In the genomic region with DNA sequence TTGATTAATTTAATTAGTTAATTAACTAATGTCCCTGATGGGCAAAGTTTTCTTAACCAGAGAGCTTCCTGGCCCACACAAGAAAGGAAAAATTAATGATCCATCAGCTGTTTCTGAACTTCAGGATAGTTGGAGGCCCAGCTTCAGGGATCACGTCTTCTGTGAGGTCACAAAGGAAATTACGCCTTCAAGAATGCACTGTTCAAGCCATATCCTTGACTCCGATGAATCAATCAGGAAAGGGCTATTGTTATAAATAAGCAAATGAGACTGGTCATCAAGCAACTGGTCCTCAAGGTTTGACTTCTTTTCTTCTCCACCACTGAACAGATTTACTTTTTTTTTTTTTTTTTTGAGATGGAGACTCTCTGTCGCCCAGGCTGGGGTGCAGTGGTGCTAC, we compare ENCODE assay signal across 24 cellular contexts. TPM values are rescaled to one million over a fixed set of nuclear protein-coding genes. Genes with fewer than 3 reads are reported as not detected.
DNase-seq lines count a peak whose midpoint lies in the region; ATAC-seq, FAIRE-seq and TF ChIP-seq lines count a peak whose summit lies in the region.
"Had no signal": no experiment of that assay in that cellular context is flagged by ENCODE, and none has a peak within 500 bp of the region (broad histone marks: within the 10 kb centered on the region; RNA-seq: fewer than 3 reads in every experiment).

No MANE protein-coding gene starts in this region.

- no peak for TF ChIP-seq CTCF in HEK293 (tag by site-specific recombination; IDR thresholded peaks at IDR 0.05)
- TF ChIP-seq CTCF in fibroblast of pulmonary artery (IDR thresholded peaks at IDR 0.05; ENCODE audit: low read length, missing control alignments): no peak
- TF ChIP-seq CTCF in Calu3 (IDR thresholded peaks at IDR 0.05; ENCODE audit: unreplicated experiment): no peak

- no peaks in the 10 kb centered on the region for H3K9me3 Mint-ChIP-seq in Calu3 (ENCODE audit: low read depth, unreplicated experiment)
- no peaks in the 10 kb centered on the region for H3K9me3 Mint-ChIP-seq in stimulated activated naive B cell treated with anti-CD40 and anti-IgM and Interleukin-4, amounts not matched to agents 10 μg/mL and 1 μg/mL and 100 μg/mL, for 72 hours
- H3K9me3 Mint-ChIP-seq: CD4-positive, alpha-beta T cell; CD8-positive, alpha-beta memory T cell had no signal

- H3K4me3 ChIP-seq in HEK293 (ENCODE audit: low read depth, low read length) (no peak overlapping the region), fibroblast of pulmonary artery (replicated peaks; ENCODE audit: low read depth, low read length) (no peak overlapping the region)
- H3K4me3 ChIP-seq: A549; BLaER1 treated with 17β-estradiol and CSF1 and Interleukin-3, amounts not matched to agents 10 nM and 100 nM; GM23248 had no signal

- intact Hi-C loops in Calu3 (cut with micrococcal nuclease; ENCODE audit: unreplicated experiment): no loop called here

- no peak overlapping the region for H3K27ac ChIP-seq in HEK293 (ENCODE audit: extremely low read depth, low read depth, low read length)
- H3K27ac ChIP-seq: A549; BLaER1 treated with 17β-estradiol and CSF1 and Interleukin-3, amounts not matched to agents 10 nM and 100 nM; GM23248 had no signal

- BruUV-seq in Calu3 (replicated peaks; lab: Mats Ljungman, UMichigan): no TSS peak

- no peak overlapping the region for H3K27ac Mint-ChIP-seq in Calu3 (ENCODE audit: unreplicated experiment)
- no peak overlapping the region for H3K27ac Mint-ChIP-seq in stimulated activated naive B cell treated with anti-CD40 and anti-IgM and Interleukin-4, amounts not matched to agents 10 μg/mL and 1 μg/mL and 100 μg/mL, for 72 hours
- H3K27ac Mint-ChIP-seq: CD14-positive monocyte; CD4-positive, alpha-beta T cell had no signal

- no peaks in the 10 kb centered on the region for H3K36me3 Mint-ChIP-seq in Calu3 (ENCODE audit: insufficient read depth, unreplicated experiment)
- no peaks in the 10 kb centered on the region for H3K36me3 Mint-ChIP-seq in stimulated activated naive B cell treated with anti-CD40 and anti-IgM and Interleukin-4, amounts not matched to agents 10 μg/mL and 1 μg/mL and 100 μg/mL, for 72 hours
- H3K36me3 Mint-ChIP-seq: CD14-positive monocyte had no signal

- no peak for ATAC-seq in stimulated activated naive B cell treated with anti-CD40 and anti-IgM and Interleukin-4, amounts not matched to agents 10 μg/mL and 1 μg/mL and 100 μg/mL, for 72 hours (replicated peaks)
- ATAC-seq: A549 had no signal

- H3K27me3 Mint-ChIP-seq in Calu3 (ENCODE audit: unreplicated experiment): peaks cover 26% of the 10 kb centered on the region
- H3K27me3 Mint-ChIP-seq in stimulated activated naive B cell treated with anti-CD40 and anti-IgM and Interleukin-4, amounts not matched to agents 10 μg/mL and 1 μg/mL and 100 μg/mL, for 72 hours: peaks cover 17 to 34% of the 10 kb centered on the region in 2 donors
- H3K27me3 Mint-ChIP-seq: CD4-positive, alpha-beta T cell had no signal

- no peak for FAIRE-seq in GM12892 (lab: Jason Lieb, UNC)
- FAIRE-seq: A549, G401.6, GM19239, H1 had no signal

- no peaks in the 10 kb centered on the region for H3K9me3 ChIP-seq in HEK293 (ENCODE audit: control insufficient read depth, insufficient read depth, low read depth, low read length)
- H3K9me3 ChIP-seq: A549; BE2C; BLaER1 treated with 17β-estradiol and CSF1 and Interleukin-3, amounts not matched to agents 10 nM and 100 nM had no signal

- CTCF ChIA-PET in HEK293 (lab: Yijun Ruan, JAX): interaction anchor here (0.7 to 1.1 kb wide), 2 partner anchors 448 to 560 kb away, joined by 3 to 4 read pairs; no protein-coding TSS in a partner anchor
- CTCF ChIA-PET in Calu3 (lab: Charles Lee): no interaction called here

- POLR2A ChIA-PET in HEK293 (lab: Yijun Ruan, JAX): no interaction called here

- H3K36me3 ChIP-seq in HEK293 (ENCODE audit: control insufficient read depth in 2 of 2, insufficient read depth in 1 of 2, low read length in 2 of 2): no peaks in the 10 kb centered on the region
- H3K36me3 ChIP-seq: BE2C; BLaER1 treated with 17β-estradiol and CSF1 and Interleukin-3, amounts not matched to agents 10 nM and 100 nM had no signal

- no peak overlapping the region for H3K4me3 Mint-ChIP-seq in Calu3 (ENCODE audit: low read depth, unreplicated experiment)
- H3K4me3 Mint-ChIP-seq in stimulated activated naive B cell treated with anti-CD40 and anti-IgM and Interleukin-4, amounts not matched to agents 10 μg/mL and 1 μg/mL and 100 μg/mL, for 72 hours: no peak overlapping the region
- H3K4me3 Mint-ChIP-seq: CD14-positive monocyte; CD4-positive, alpha-beta T cell; CD8-positive, alpha-beta memory T cell had no signal

- TF ChIP-seq POLR2A in GM12892 (IDR thresholded peaks at IDR 0.05; ENCODE audit: low read depth, low read length): no peak

- no peaks in the 10 kb centered on the region for H3K4me1 ChIP-seq in HEK293 (ENCODE audit: control insufficient read depth, insufficient read depth, low read length)
- H3K4me1 ChIP-seq: A549; BE2C; BLaER1 treated with 17β-estradiol and CSF1 and Interleukin-3, amounts not matched to agents 10 nM and 100 nM had no signal

- no peaks in the 10 kb centered on the region for H3K4me1 Mint-ChIP-seq in Calu3 (ENCODE audit: low read depth, unreplicated experiment)
- H3K4me1 Mint-ChIP-seq in stimulated activated naive B cell treated with anti-CD40 and anti-IgM and Interleukin-4, amounts not matched to agents 10 μg/mL and 1 μg/mL and 100 μg/mL, for 72 hours: no peaks in the 10 kb centered on the region
- H3K4me1 Mint-ChIP-seq: CD14-positive monocyte had no signal

- DNase-seq in dermis blood vessel endothelial cell (peak; percentile 96), fibroblast of pulmonary artery (ENCODE audit: low read depth) (peak; percentile 68), pulmonary artery endothelial cell (ENCODE audit: low read depth, low spot score) (peak; percentile 86), GM12892 (ENCODE audit: insufficient read length) (no peak), Calu3 (no peak)
- DNase-seq in stimulated activated naive B cell treated with anti-CD40 and anti-IgM and Interleukin-4, amounts not matched to agents 10 μg/mL and 1 μg/mL and 100 μg/mL, for 72 hours: no peak
- DNase-seq: 8988T; ACHN; AML-193; BE2C; CD4-positive, alpha-beta T cell; CD8-positive, alpha-beta memory T cell; DMS53; DMS79 treated with DMSO at 0.1 percent for 48 hours; GM23248; H7; HCEC 1CT had no signal

TF ChIP-seq in HEK293, 187 proteins besides CTCF, POLR2A, EP300 and RAD21:
- no peak for TF ChIP-seq HOXC10 (CRISPR knock-in tag; IDR thresholded peaks at IDR 0.05)
- peak; percentile 77; the same call in 1 of the 2 replicates for TF ChIP-seq ZNF184 (tag by site-specific recombination; IDR thresholded peaks at IDR 0.05)

RNA-seq across cellular contexts. Expression of a gene that starts 40.6 kb away (rescaled TPM):
- total RNA-seq in dermis blood vessel endothelial cell (0.09 and 0.68 TPM in 2 replicates), pulmonary artery endothelial cell (0.25 TPM in 1 of 2 replicates, not detected in the other), Calu3 (2022) (0.51 TPM in 1 of 2 replicates, not detected in the other)
- 0.42 TPM for polyA plus RNA-seq in GM12892 (2012; ENCODE audit: missing spikeins)
- total RNA-seq: CD8-positive, alpha-beta memory T cell; H7 had no signal
- polyA plus RNA-seq: GM23248 had no signal

Comparison
In these comparisons a context has a peak if more than half of its experiments do, and no peak if none do; other contexts are left out.
1. DNase-seq: peak in dermis blood vessel endothelial cell (single experiment), fibroblast of pulmonary artery (single experiment) and pulmonary artery endothelial cell (single experiment); none in GM12892 (single experiment), Calu3 (single experiment) and stimulated activated naive B cell treated with anti-CD40 and anti-IgM and Interleukin-4, amounts not matched to agents 10 μg/mL and 1 μg/mL and 100 μg/mL, for 72 hours (single experiment).